In genomic region chr14:101188571-101188915, GRCh38 we compare ENCODE assay signal across 16 cellular contexts.
DNase-seq lines count a peak whose midpoint lies in the region; ATAC-seq and TF ChIP-seq lines count a peak whose summit lies in the region.
"Had no signal": no experiment of that assay in that cellular context is flagged by ENCODE, and none has a peak within 500 bp of the region (broad histone marks: within the 10 kb centered on the region; RNA-seq: fewer than 3 reads in every experiment).

No MANE protein-coding gene starts in this region.

- H4K20me1 ChIP-seq in OCI-LY7 (ENCODE audit: insufficient read depth, low read length) = no peaks in the 10 kb centered on the region

- no peak overlapping the region for H2AFZ ChIP-seq in OCI-LY7 (ENCODE audit: low read length)
- H2AFZ ChIP-seq: GM23338 had no signal

- no peaks in the 10 kb centered on the region for H3K9me2 ChIP-seq in OCI-LY7 (ENCODE audit: insufficient read depth, low read length)

- H3K4me3 Mint-ChIP-seq in effector memory CD8-positive, alpha-beta T cell = no peak overlapping the region
- H3K4me3 Mint-ChIP-seq: CD4-positive, CD25-positive, alpha-beta regulatory T cell; GM23338 had no signal

- H3K27ac Mint-ChIP-seq in effector memory CD8-positive, alpha-beta T cell = no peak overlapping the region
- H3K27ac Mint-ChIP-seq: CD4-positive, CD25-positive, alpha-beta regulatory T cell; GM23338 had no signal

- TF ChIP-seq CTCF in RWPE2 (IDR thresholded peaks at IDR 0.05; ENCODE audit: poor library complexity, severe bottlenecking) (no peak), lung (IDR thresholded peaks at IDR 0.05; ENCODE audit: control extremely low read depth, extremely low read depth) (no peak), OCI-LY7 (conservative IDR thresholded peaks at IDR 0.05; ENCODE audit: low read length) (no peak), testis (IDR thresholded peaks at IDR 0.05) (no peak)

- no peaks in the 10 kb centered on the region for H3K79me2 ChIP-seq in OCI-LY7 (ENCODE audit: insufficient read depth, low read depth, low read length)

- no peak for TF ChIP-seq POLR2A in testis (IDR thresholded peaks at IDR 0.05)

- POLR2A ChIA-PET in OCI-LY7 (lab: Charles Lee) = no interaction called here

- H3K9me3 Mint-ChIP-seq in effector memory CD8-positive, alpha-beta T cell = peaks cover 0 to 2% of the 10 kb centered on the region in 2 donors
- H3K9me3 Mint-ChIP-seq: GM23338 had no signal

- intact Hi-C loops in OCI-LY7 (cut with micrococcal nuclease; ENCODE audit: unreplicated experiment) (no loop called here), testis (cut with DNase I; ENCODE audit: low total_unique reads) (no loop called here)

- no peaks in the 10 kb centered on the region for H3K4me1 Mint-ChIP-seq in effector memory CD8-positive, alpha-beta T cell (ENCODE audit: low read depth in 2 of 2)
- H3K4me1 Mint-ChIP-seq: CD4-positive, CD25-positive, alpha-beta regulatory T cell had no signal

- H3K36me3 Mint-ChIP-seq in effector memory CD8-positive, alpha-beta T cell (ENCODE audit: insufficient read depth) = peaks cover 2% of the 10 kb centered on the region
- H3K36me3 Mint-ChIP-seq: CD4-positive, CD25-positive, alpha-beta regulatory T cell had no signal

- no peak for ATAC-seq in RWPE2 (ENCODE audit: low read depth)
- no peak for ATAC-seq in lung (ENCODE audit: insufficient read depth, low FRiP score)
- ATAC-seq in effector memory CD8-positive, alpha-beta T cell (replicated peaks) = no peak
- ATAC-seq: A549, GM23338 had no signal

- BruUV-seq in OCI-LY7 (replicated peaks; lab: Mats Ljungman, UMichigan) = no TSS peak

- no peak overlapping the region for H3K4me2 ChIP-seq in OCI-LY7 (ENCODE audit: low read length)
- H3K4me2 ChIP-seq: A549, GM23338 had no signal

- H3K4me3 ChIP-seq in RWPE2 (ENCODE audit: severe bottlenecking) (no peak overlapping the region), lung (no peak overlapping the region), OCI-LY7 (ENCODE audit: low read depth, low read length, poor library complexity, severe bottlenecking) (no peak overlapping the region), testis (no peak overlapping the region)
- H3K4me3 ChIP-seq: A549, GM23338 had no signal

- H3K36me3 ChIP-seq in RWPE2 (ENCODE audit: low read depth) (no peaks in the 10 kb centered on the region), lung (ENCODE audit: control insufficient read depth in 2 of 2, insufficient read depth in 2 of 2, low read length in 2 of 2) (no peaks in the 10 kb centered on the region), OCI-LY7 (ENCODE audit: insufficient read depth, low read length) (no peaks in the 10 kb centered on the region), testis (ENCODE audit: low read depth, missing control alignments) (no peaks in the 10 kb centered on the region)
- H3K36me3 ChIP-seq: BE2C had no signal

- H3K27me3 Mint-ChIP-seq in effector memory CD8-positive, alpha-beta T cell = peaks cover 23 to 24% of the 10 kb centered on the region in 2 donors
- H3K27me3 Mint-ChIP-seq: CD4-positive, CD25-positive, alpha-beta regulatory T cell had no signal

- DNase-seq in D341Med (ENCODE audit: low spot score) (peak; percentile 9), RWPE2 (ENCODE audit: low spot score) (peak; percentile 47), lung (ENCODE audit: low spot score) (peak; percentile 19), retina (peak; percentile 42), OCI-LY7 (ENCODE audit: low spot score) (no peak), testis (no peak)
- DNase-seq in stimulated activated naive CD4-positive, alpha-beta T cell (lab: John Stamatoyannopoulos, UW) = no peak
- no peak for DNase-seq in effector memory CD8-positive, alpha-beta T cell
- DNase-seq: BE2C; CD4-positive, CD25-positive, alpha-beta regulatory T cell; DMS 273 treated with DMSO at 0.1 percent for 48 hours; DMS79 treated with DMSO at 0.1 percent for 48 hours; EL had no signal

- H3K4me1 ChIP-seq in RWPE2 (ENCODE audit: insufficient read depth, poor library complexity, severe bottlenecking) (no peaks in the 10 kb centered on the region), lung (ENCODE audit: control insufficient read depth in 2 of 2, insufficient read depth in 2 of 2, low read length in 2 of 2) (no peaks in the 10 kb centered on the region), OCI-LY7 (ENCODE audit: insufficient read depth, low read length, poor library complexity, severe bottlenecking) (no peaks in the 10 kb centered on the region), testis (no peaks in the 10 kb centered on the region)
- H3K4me1 ChIP-seq: A549, BE2C had no signal

- H3K27me3 ChIP-seq in RWPE2 (ENCODE audit: insufficient read depth, poor library complexity, severe bottlenecking) = peaks cover 16% of the 10 kb centered on the region
- no peaks in the 10 kb centered on the region for H3K27me3 ChIP-seq in lung (ENCODE audit: control insufficient read depth, insufficient read depth)
- no peaks in the 10 kb centered on the region for H3K27me3 ChIP-seq in testis
- H3K27me3 ChIP-seq: BE2C had no signal

- CTCF ChIA-PET in OCI-LY7 (lab: Charles Lee; ENCODE audit: unreplicated experiment) = no interaction called here

- H3K9me3 ChIP-seq in RWPE2 (ENCODE audit: severe bottlenecking) (no peaks in the 10 kb centered on the region), lung (ENCODE audit: control insufficient read depth in 2 of 2, insufficient read depth in 1 of 2, low read length in 1 of 2) (no peaks in the 10 kb centered on the region), OCI-LY7 (ENCODE audit: low read length) (no peaks in the 10 kb centered on the region), testis (no peaks in the 10 kb centered on the region)
- H3K9me3 ChIP-seq: A549, BE2C had no signal

- H3K27ac ChIP-seq in RWPE2 (ENCODE audit: poor library complexity, severe bottlenecking) = no peak overlapping the region
- no peak overlapping the region for H3K27ac ChIP-seq in lung (ENCODE audit: low read depth in 1 of 2, low read length in 1 of 2)
- no peak overlapping the region for H3K27ac ChIP-seq in OCI-LY7 (ENCODE audit: low read depth, low read length, poor library complexity, severe bottlenecking)
- no peak overlapping the region for H3K27ac ChIP-seq in testis
- H3K27ac ChIP-seq: A549, HL-60 had no signal

- WGBS in lung, 2 donors = 78 to 82% methylated on average over 7 of the region's 7 CpGs
- 70 to 74% methylated on average over 7 of the region's 7 CpGs for WGBS in testis, 2 donors

Comparison
In these comparisons a context has a peak if more than half of its experiments do, and no peak if none do; other contexts are left out.
1. DNase-seq: peak in D341Med (single experiment), RWPE2 (single experiment), lung (single experiment) and retina (single experiment); none in stimulated activated naive CD4-positive, alpha-beta T cell (0 of 6), OCI-LY7 (single experiment), testis (single experiment) and effector memory CD8-positive, alpha-beta T cell (0 of 3).